13 cellular contexts compared by ENCODE assay signal in genomic region chr18:50816767-50817166, GRCh38. TPM values are rescaled to one million over a fixed set of nuclear protein-coding genes. Genes with fewer than 3 reads are reported as not detected.
DNase-seq lines count a peak whose midpoint lies in the region; TF ChIP-seq lines count a peak whose summit lies in the region.
"Had no signal": no experiment of that assay in that cellular context is flagged by ENCODE, and none has a peak within 500 bp of the region (broad histone marks: within the 10 kb centered on the region; RNA-seq: fewer than 3 reads in every experiment).

No MANE protein-coding gene starts in this region.

- H3K9me3 ChIP-seq in H9 (ENCODE audit: control insufficient read depth, low read depth, low read length) (no peaks in the 10 kb centered on the region), adipocyte (ENCODE audit: control insufficient read depth, low read length) (peaks cover under 1% of the 10 kb centered on the region)

- H4K5ac ChIP-seq in H9 (ENCODE audit: insufficient read length, low read depth, low read length): no peak overlapping the region

- no peak overlapping the region for H2BK12ac ChIP-seq in H9 (ENCODE audit: insufficient read length, low read depth, low read length)

- H4K20me1 ChIP-seq in H9 (ENCODE audit: control insufficient read depth, insufficient read depth, insufficient read length): no peaks in the 10 kb centered on the region

- no peak overlapping the region for H3K4me2 ChIP-seq in H9 (ENCODE audit: insufficient read depth, insufficient read length, low read length)

- no peaks in the 10 kb centered on the region for H3K23me2 ChIP-seq in H9 (ENCODE audit: insufficient read length, low read depth, low read length, poor library complexity, severe bottlenecking)

- no peak overlapping the region for H3K56ac ChIP-seq in H9 (ENCODE audit: insufficient read length, low read depth, low read length)

- H2BK5ac ChIP-seq in H9 (ENCODE audit: insufficient read length, low read length): no peak overlapping the region

- WGBS in H9 (ENCODE audit: extremely low coverage, insufficient read length, low lambda C conversion rate): no CpG with 5 or more reads among the region's 4 CpGs

- no peak overlapping the region for H2BK120ac ChIP-seq in H9 (ENCODE audit: low read depth, low read length, poor library complexity, severe bottlenecking)

- H3T11ph ChIP-seq in H9 (ENCODE audit: low read length): no peak overlapping the region

- H3K4me1 ChIP-seq in H9 (ENCODE audit: insufficient read depth, low read length) (0 out of 2 replicates have a peak, but pooled peaks cover 2% of the 10 kb centered on the region), adipocyte (ENCODE audit: control insufficient read depth, insufficient read depth, low read length) (peaks cover 46% of the 10 kb centered on the region)

- no peak for TF ChIP-seq CTCF in H9 (conservative IDR thresholded peaks at IDR 0.05)

- H3K79me2 ChIP-seq in H9 (ENCODE audit: insufficient read depth, low read length): no peaks in the 10 kb centered on the region

- no peak overlapping the region for H4K91ac ChIP-seq in H9 (ENCODE audit: insufficient read length, low read depth, low read length)

- H3K18ac ChIP-seq in H9 (ENCODE audit: insufficient read length, low read depth, low read length): no peak overlapping the region

- no peak overlapping the region for H2BK15ac ChIP-seq in H9 (ENCODE audit: low read depth, low read length)

- no peak overlapping the region for H3K14ac ChIP-seq in H9 (ENCODE audit: insufficient read depth, low read length)

- H3K4me1 Mint-ChIP-seq in H9: peaks cover 16 to 19% of the 10 kb centered on the region in 2 experiments
- H3K4me1 Mint-ChIP-seq: activated CD4-positive, alpha-beta T cell treated with anti-CD3 and anti-CD28 coated beads, Interleukin-2, amount 10 ng/mL, durations not matched to agents 7 days and 5 days had no signal

- peak overlapping the region in 2 of 3 experiments; percentile 46 to 78; a peak in 3 of 7 replicates for H3K27ac Mint-ChIP-seq in H9
- H3K27ac Mint-ChIP-seq: activated CD4-positive, alpha-beta T cell treated with anti-CD3 and anti-CD28 coated beads, Interleukin-2, amount 10 ng/mL, durations not matched to agents 7 days and 5 days; activated T-helper 2 cell treated with anti-CD3 and anti-CD28 coated beads, Interferon-gamma antibody, Interleukin-2, Interleukin-4, amounts not matched to agents 10 μg/mL and 5 μg/mL and 100 μg/mL, durations not matched to agents 14 hours and 24 hours and 36 hours had no signal

- H4K8ac ChIP-seq in H9 (replicated peaks; ENCODE audit: insufficient read length, low read depth, low read length): no peak overlapping the region

- no peak overlapping the region for H3K4ac ChIP-seq in H9 (ENCODE audit: low read depth, low read length)

- no peaks in the 10 kb centered on the region for H3K79me1 ChIP-seq in H9 (ENCODE audit: insufficient read depth, low read depth, low read length, poor library complexity, severe bottlenecking)

- in situ Hi-C loops in G401 (cut with HindIII; ENCODE audit: low sequenced_read_pairs): no loop called here

- H3K9ac ChIP-seq in H9 (ENCODE audit: extremely low read depth, insufficient read length, low read length): no peak overlapping the region
- H3K9ac ChIP-seq in adipocyte (ENCODE audit: low read length): no peak overlapping the region
- H3K9ac ChIP-seq: GM23248 had no signal

- H2BK20ac ChIP-seq in H9 (ENCODE audit: low read depth, low read length, poor library complexity, severe bottlenecking): no peak overlapping the region

- peak overlapping the region in 1 of 2 experiments; percentile 43; a peak in 1 of 5 replicates for H3K4me3 Mint-ChIP-seq in H9
- H3K4me3 Mint-ChIP-seq: activated CD4-positive, alpha-beta T cell treated with anti-CD3 and anti-CD28 coated beads, Interleukin-2, amount 10 ng/mL, durations not matched to agents 7 days and 5 days had no signal

- peaks cover 2% of the 10 kb centered on the region for H3K27me3 Mint-ChIP-seq in H9 (ENCODE audit: low read depth)

- H3K4me3 ChIP-seq in adipocyte (ENCODE audit: low read length): no peak overlapping the region
- H3K4me3 ChIP-seq: GM23248 had no signal

- no peak overlapping the region for H2AFZ ChIP-seq in H9 (ENCODE audit: low read length)
- H2AFZ ChIP-seq: GM23248 had no signal

- H2AK5ac ChIP-seq in H9 (ENCODE audit: insufficient read length, low read length): no peak overlapping the region

- no peak overlapping the region for H3K23ac ChIP-seq in H9 (ENCODE audit: insufficient read length, low read depth, low read length)

- H3K36me3 ChIP-seq in adipocyte (ENCODE audit: control insufficient read depth, insufficient read depth, low read length, severe bottlenecking): no peaks in the 10 kb centered on the region

- no peaks in the 10 kb centered on the region for H3K27me3 ChIP-seq in H9 (ENCODE audit: insufficient read depth, low read length)
- no peaks in the 10 kb centered on the region for H3K27me3 ChIP-seq in adipocyte (replicated peaks; ENCODE audit: control insufficient read depth, insufficient read depth, low read length)

- no peak overlapping the region for H3K27ac ChIP-seq in H9 (ENCODE audit: insufficient read length, low read depth, low read length)
- H3K27ac ChIP-seq: GM23248 had no signal

- H3K36me3 Mint-ChIP-seq in H9 (ENCODE audit: insufficient read depth in 1 of 3, low read depth in 3 of 3): peaks cover 0 to 5% (median 0%) of the 10 kb centered on the region in 3 experiments; a peak in 1 of 7 replicates

- peaks cover 0 to 2% of the 10 kb centered on the region in 2 experiments; a peak in 2 of 5 replicates for H3K9me3 Mint-ChIP-seq in H9
- H3K9me3 Mint-ChIP-seq: activated CD4-positive, alpha-beta T cell treated with anti-CD3 and anti-CD28 coated beads, Interleukin-2, amount 10 ng/mL, durations not matched to agents 7 days and 5 days; activated T-helper 2 cell treated with anti-CD3 and anti-CD28 coated beads, Interferon-gamma antibody, Interleukin-2, Interleukin-4, amounts not matched to agents 10 μg/mL and 5 μg/mL and 100 μg/mL, durations not matched to agents 14 hours and 24 hours and 36 hours had no signal

- DNase-seq in G401 (ENCODE audit: low spot score): peak; percentile 10
- DNase-seq in H9: no peak
- peak; percentile 86 for DNase-seq in adipocyte (ENCODE audit: low read depth)
- DNase-seq in midbrain (lab: John Stamatoyannopoulos, UW): peak; percentile 18
- no peak for DNase-seq in occipital lobe (lab: John Stamatoyannopoulos, UW)
- DNase-seq in inferior parietal cortex (ENCODE audit: extremely low spot score): no peak
- DNase-seq in KG1 (lab: John Stamatoyannopoulos, UW): no peak
- no peak for DNase-seq in cerebellum (ENCODE audit: low spot score)
- DNase-seq: activated CD4-positive, alpha-beta T cell treated with anti-CD3 and anti-CD28 coated beads, Interleukin-2, amount 10 ng/mL, durations not matched to agents 7 days and 5 days; EL; GM23248; SW 1271 had no signal

RNA-seq across cellular contexts. Expression of gene MRO, which starts 3.0 kb away (rescaled TPM):
- total RNA-seq in G401 (2014; rRNA removed; shearing (Covaris generic)): 0.03 TPM in 1 of 2 replicates, not detected in the other
- total RNA-seq in H9 (2021): 0.57 and 0.72 TPM in 2 replicates
- 0.94 TPM for total RNA-seq in occipital lobe
- 1.00 TPM for total RNA-seq in cerebellum
- total RNA-seq: activated CD4-positive, alpha-beta T cell treated with anti-CD3 and anti-CD28 coated beads, Interleukin-2, amount 10 ng/mL, durations not matched to agents 7 days and 5 days; activated T-helper 2 cell treated with anti-CD3 and anti-CD28 coated beads, Interferon-gamma antibody, Interleukin-2, Interleukin-4, amounts not matched to agents 10 μg/mL and 5 μg/mL and 100 μg/mL, durations not matched to agents 14 hours and 24 hours and 36 hours; GM23248 had no signal

Comparison
In these comparisons a context has a peak if more than half of its experiments do, and no peak if none do; other contexts are left out.
1. DNase-seq: peak in G401 (single experiment), adipocyte (single experiment) and midbrain (single experiment); none in H9 (single experiment), occipital lobe (single experiment), inferior parietal cortex (single experiment), KG1 (single experiment) and cerebellum (single experiment).